In the genomic region with DNA sequence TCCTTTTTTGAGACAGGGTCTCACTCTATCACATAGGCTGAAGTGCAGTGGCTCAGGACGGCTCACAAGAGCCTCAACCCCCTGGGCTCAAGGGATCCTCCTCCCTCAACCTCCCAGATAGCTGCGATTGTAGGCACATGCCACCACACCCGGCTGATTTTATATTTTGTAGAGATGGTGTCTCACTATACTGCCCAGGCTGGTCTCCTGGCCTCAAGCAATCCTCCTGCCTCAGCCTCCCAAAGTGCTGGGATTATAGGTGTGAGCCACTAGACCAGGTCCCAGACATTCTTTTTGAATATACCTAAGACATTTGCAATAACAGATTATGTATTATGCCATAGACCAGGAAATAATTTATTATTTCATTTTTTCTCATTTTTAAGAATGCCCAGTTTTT, we compare ENCODE assay signal across 11 cellular contexts.
"Had no signal": no experiment of that assay in that cellular context is flagged by ENCODE, and none has a peak within 500 bp of the region (broad histone marks: within the 10 kb centered on the region; RNA-seq: fewer than 3 reads in every experiment).

No MANE protein-coding gene starts in this region.

- H3K4me3 Mint-ChIP-seq: GM23338, H9, HFFc6 had no signal

- FAIRE-seq: H1, H54 had no signal

- H3K9me3 ChIP-seq: HAP-1 had no signal

- H3K27ac ChIP-seq: GM23248 had no signal

- H3K9me3 Mint-ChIP-seq: GM23338, H9, HFFc6 had no signal

- H3K4me2 ChIP-seq: GM23338 had no signal

- H3K27ac Mint-ChIP-seq: GM23338, H9, HFFc6 had no signal

- H2AFZ ChIP-seq: GM23248 had no signal

- H3K4me3 ChIP-seq: GM23248, GM23338, HAP-1 had no signal

- ATAC-seq: GM23338, HCT116 had no signal

- H3K9ac ChIP-seq: GM23248 had no signal

- H3K36me3 ChIP-seq: HAP-1 had no signal

- H3K4me1 ChIP-seq: HAP-1 had no signal

- DNase-seq: GM23248, GOT3, H7, H9, HCEC 1CT, HFFc6 had no signal
